In genomic region chr1:29921741-29922140, GRCh38 we compare ENCODE assay signal across 36 cellular contexts.
"Had no signal": no experiment of that assay in that cellular context is flagged by ENCODE, and none has a peak within 500 bp of the region (broad histone marks: within the 10 kb centered on the region; RNA-seq: fewer than 3 reads in every experiment).

No MANE protein-coding gene starts in this region.

- H3K27me3 ChIP-seq: ascending aorta, cardiac muscle cell had no signal

- H3K36me3 ChIP-seq: ascending aorta, cardiac muscle cell, WERI-Rb-1 had no signal

- FAIRE-seq: bronchial epithelial cell, TTC549 had no signal

- H3K9me3 Mint-ChIP-seq: activated CD4-positive, alpha-beta memory T cell treated with anti-CD3 and anti-CD28 coated beads, Interleukin-2, amount 10 ng/mL, durations not matched to agents 7 days and 5 days; activated CD4-positive, alpha-beta T cell treated with anti-CD3 and anti-CD28 coated beads, Interleukin-2, amount 10 ng/mL, durations not matched to agents 7 days and 5 days; activated naive CD4-positive, alpha-beta T cell treated with anti-CD3 and anti-CD28 coated beads, Interleukin-2, amount 10 ng/mL, durations not matched to agents 7 days and 5 days; activated naive CD4-positive, alpha-beta T cell treated with anti-CD3 and anti-CD28 coated beads, Interleukin-2, amount 50 U/mL, for 24 hours; activated naive CD8-positive, alpha-beta T cell treated with anti-CD3 and anti-CD28 coated beads, Interleukin-2, amount 10 ng/mL, durations not matched to agents 7 days and 5 days; activated naive CD8-positive, alpha-beta T cell treated with anti-CD3 and anti-CD28 coated beads, Interleukin-2, amount 50 U/mL, for 24 hours; activated T-cell treated with anti-CD3 and anti-CD28 coated beads, Interleukin-2, amount 50 U/mL, for 24 hours; activated T-helper 2 cell treated with anti-CD3 and anti-CD28 coated beads, Interferon-gamma antibody, Interleukin-2, Interleukin-4, amounts not matched to agents 10 μg/mL and 5 μg/mL and 100 μg/mL, durations not matched to agents 14 hours and 24 hours and 36 hours; brain; central memory CD8-positive, alpha-beta T cell; T-helper 1 cell treated with Interleukin-12 subunit alpha and Interleukin-12 subunit beta and Interleukin-4 antibody, amounts not matched to agents 30 μg/mL and 1 μg/mL, for 36 hours; T-helper 2 cell treated with Interferon-gamma antibody and Interleukin-4, amounts not matched to agents 5 μg/mL and 100 μg/mL, for 36 hours had no signal

- H3K36me3 Mint-ChIP-seq: activated CD8-positive, alpha-beta memory T cell treated with anti-CD3 and anti-CD28 coated beads, Interleukin-2, amount 10 ng/mL, durations not matched to agents 7 days and 5 days; activated naive CD4-positive, alpha-beta T cell treated with anti-CD3 and anti-CD28 coated beads, Interleukin-2, amount 10 ng/mL, durations not matched to agents 7 days and 5 days; activated naive CD4-positive, alpha-beta T cell treated with anti-CD3 and anti-CD28 coated beads, Interleukin-2, amount 50 U/mL, for 24 hours; activated naive CD8-positive, alpha-beta T cell; activated naive CD8-positive, alpha-beta T cell treated with anti-CD3 and anti-CD28 coated beads, Interleukin-2, amount 10 ng/mL, durations not matched to agents 7 days and 5 days; brain; WTC11 had no signal

- H3K27me3 Mint-ChIP-seq: activated CD4-positive, alpha-beta memory T cell treated with anti-CD3 and anti-CD28 coated beads, Interleukin-2, amount 10 ng/mL, durations not matched to agents 7 days and 5 days had no signal

- H3K27ac Mint-ChIP-seq: activated CD4-positive, alpha-beta memory T cell treated with anti-CD3 and anti-CD28 coated beads, Interleukin-2, amount 10 ng/mL, durations not matched to agents 7 days and 5 days; activated CD4-positive, alpha-beta T cell treated with anti-CD3 and anti-CD28 coated beads for 36 hours; activated CD4-positive, alpha-beta T cell treated with anti-CD3 and anti-CD28 coated beads, Interleukin-2, amount 10 ng/mL, durations not matched to agents 7 days and 5 days; activated CD8-positive, alpha-beta memory T cell treated with anti-CD3 and anti-CD28 coated beads, Interleukin-2, amount 10 ng/mL, durations not matched to agents 7 days and 5 days; activated CD8-positive, alpha-beta T cell treated with anti-CD3 and anti-CD28 coated beads, Interleukin-2, amount 10 ng/mL, durations not matched to agents 7 days and 5 days; activated naive CD4-positive, alpha-beta T cell treated with anti-CD3 and anti-CD28 coated beads, Interleukin-2, amount 10 ng/mL, durations not matched to agents 7 days and 5 days; activated naive CD4-positive, alpha-beta T cell treated with anti-CD3 and anti-CD28 coated beads, Interleukin-2, amount 50 U/mL, for 24 hours; activated naive CD8-positive, alpha-beta T cell; activated naive CD8-positive, alpha-beta T cell treated with anti-CD3 and anti-CD28 coated beads, Interleukin-2, amount 10 ng/mL, durations not matched to agents 7 days and 5 days; activated naive CD8-positive, alpha-beta T cell treated with anti-CD3 and anti-CD28 coated beads, Interleukin-2, amount 50 U/mL, for 24 hours; activated T-cell treated with anti-CD3 and anti-CD28 coated beads, Interleukin-2, amount 50 U/mL, for 24 hours; activated T-helper 2 cell treated with anti-CD3 and anti-CD28 coated beads, Interferon-gamma antibody, Interleukin-2, Interleukin-4, amounts not matched to agents 10 μg/mL and 5 μg/mL and 100 μg/mL, durations not matched to agents 14 hours and 24 hours and 36 hours; brain; T-helper 1 cell treated with Interleukin-12 subunit alpha and Interleukin-12 subunit beta and Interleukin-4 antibody, amounts not matched to agents 30 μg/mL and 1 μg/mL, for 36 hours; T-helper 2 cell treated with Interferon-gamma antibody and Interleukin-4, amounts not matched to agents 5 μg/mL and 100 μg/mL, for 36 hours; WTC11 had no signal

- H3K4me3 ChIP-seq: ascending aorta, cardiac muscle cell had no signal

- H3K4me1 ChIP-seq: ascending aorta had no signal

- DNase-seq: activated CD4-positive, alpha-beta memory T cell treated with anti-CD3 and anti-CD28 coated beads, Interleukin-2, amount 10 ng/mL, durations not matched to agents 7 days and 5 days; activated CD4-positive, alpha-beta T cell treated with anti-CD3 and anti-CD28 coated beads for 1 hour; activated CD4-positive, alpha-beta T cell treated with anti-CD3 and anti-CD28 coated beads for 36 hours; activated CD4-positive, alpha-beta T cell treated with anti-CD3 and anti-CD28 coated beads for 48 hours; activated CD4-positive, alpha-beta T cell treated with anti-CD3 and anti-CD28 coated beads, Interleukin-2, amount 10 ng/mL, durations not matched to agents 7 days and 5 days; activated CD4-positive, alpha-beta T cell treated with anti-CD3 and anti-CD28 coated beads, Interleukin-2, amount 50 U/mL, for 48 hours; activated CD4-positive, CD25-positive, alpha-beta regulatory T cell; activated CD8-positive, alpha-beta memory T cell treated with anti-CD3 and anti-CD28 coated beads for 24 hours; activated CD8-positive, alpha-beta memory T cell treated with anti-CD3 and anti-CD28 coated beads, Interleukin-2, amount 10 ng/mL, durations not matched to agents 7 days and 5 days; activated CD8-positive, alpha-beta memory T cell treated with anti-CD3 and anti-CD28 coated beads, Interleukin-2, amount 50 U/mL, for 48 hours; activated CD8-positive, alpha-beta T cell treated with anti-CD3 and anti-CD28 coated beads, Interleukin-2, amount 10 ng/mL, durations not matched to agents 7 days and 5 days; activated effector memory CD4-positive, alpha-beta T cell treated with Interleukin-2 at 50 U/mL for 16 hours; activated gamma-delta T cell; activated naive CD4-positive, alpha-beta T cell treated with anti-CD3 and anti-CD28 coated beads, Interleukin-2, amount 10 ng/mL, durations not matched to agents 7 days and 5 days; activated naive CD4-positive, alpha-beta T cell treated with Interleukin-2 at 50 U/mL for 16 hours; activated naive CD8-positive, alpha-beta T cell treated with anti-CD3 and anti-CD28 coated beads, Interleukin-2, amount 10 ng/mL, durations not matched to agents 7 days and 5 days; activated naive CD8-positive, alpha-beta T cell treated with anti-CD3 and anti-CD28 coated beads, Interleukin-2, amount 50 U/mL, for 24 hours; activated T-cell treated with anti-CD3 and anti-CD28 coated beads, Interleukin-2, amount 50 U/mL, for 24 hours; activated T-cell treated with anti-CD3 and anti-CD28 coated beads, Interleukin-2, amount 50 U/mL, for 48 hours; cerebellar nuclear complex; T-helper 1 cell; T-helper 2 cell; T-helper 9 cell; WERI-Rb-1 had no signal

- H3K4me3 Mint-ChIP-seq: activated CD4-positive, alpha-beta memory T cell treated with anti-CD3 and anti-CD28 coated beads, Interleukin-2, amount 10 ng/mL, durations not matched to agents 7 days and 5 days; activated CD4-positive, alpha-beta T cell treated with anti-CD3 and anti-CD28 coated beads for 36 hours; activated CD4-positive, alpha-beta T cell treated with anti-CD3 and anti-CD28 coated beads, Interleukin-2, amount 10 ng/mL, durations not matched to agents 7 days and 5 days; activated CD8-positive, alpha-beta memory T cell treated with anti-CD3 and anti-CD28 coated beads, Interleukin-2, amount 10 ng/mL, durations not matched to agents 7 days and 5 days; activated CD8-positive, alpha-beta T cell treated with anti-CD3 and anti-CD28 coated beads, Interleukin-2, amount 10 ng/mL, durations not matched to agents 7 days and 5 days; activated naive CD4-positive, alpha-beta T cell treated with anti-CD3 and anti-CD28 coated beads, Interleukin-2, amount 10 ng/mL, durations not matched to agents 7 days and 5 days; activated naive CD4-positive, alpha-beta T cell treated with anti-CD3 and anti-CD28 coated beads, Interleukin-2, amount 50 U/mL, for 24 hours; activated naive CD8-positive, alpha-beta T cell; activated naive CD8-positive, alpha-beta T cell treated with anti-CD3 and anti-CD28 coated beads, Interleukin-2, amount 10 ng/mL, durations not matched to agents 7 days and 5 days; activated naive CD8-positive, alpha-beta T cell treated with anti-CD3 and anti-CD28 coated beads, Interleukin-2, amount 50 U/mL, for 24 hours; activated T-cell treated with anti-CD3 and anti-CD28 coated beads, Interleukin-2, amount 50 U/mL, for 24 hours; brain; central memory CD8-positive, alpha-beta T cell; T-helper 1 cell treated with Interleukin-12 subunit alpha and Interleukin-12 subunit beta and Interleukin-4 antibody, amounts not matched to agents 30 μg/mL and 1 μg/mL, for 36 hours; T-helper 2 cell treated with Interferon-gamma antibody and Interleukin-4, amounts not matched to agents 5 μg/mL and 100 μg/mL, for 36 hours; WTC11 had no signal

- H3K9me3 ChIP-seq: ascending aorta had no signal

- H3K4me1 Mint-ChIP-seq: activated CD4-positive, alpha-beta memory T cell treated with anti-CD3 and anti-CD28 coated beads, Interleukin-2, amount 10 ng/mL, durations not matched to agents 7 days and 5 days; activated CD4-positive, alpha-beta T cell treated with anti-CD3 and anti-CD28 coated beads for 36 hours; activated CD4-positive, alpha-beta T cell treated with anti-CD3 and anti-CD28 coated beads, Interleukin-2, amount 10 ng/mL, durations not matched to agents 7 days and 5 days; activated CD8-positive, alpha-beta memory T cell treated with anti-CD3 and anti-CD28 coated beads, Interleukin-2, amount 10 ng/mL, durations not matched to agents 7 days and 5 days; activated naive CD4-positive, alpha-beta T cell treated with anti-CD3 and anti-CD28 coated beads, Interleukin-2, amount 10 ng/mL, durations not matched to agents 7 days and 5 days; activated naive CD4-positive, alpha-beta T cell treated with anti-CD3 and anti-CD28 coated beads, Interleukin-2, amount 50 U/mL, for 24 hours; activated naive CD8-positive, alpha-beta T cell treated with anti-CD3 and anti-CD28 coated beads, Interleukin-2, amount 10 ng/mL, durations not matched to agents 7 days and 5 days; activated naive CD8-positive, alpha-beta T cell treated with anti-CD3 and anti-CD28 coated beads, Interleukin-2, amount 50 U/mL, for 24 hours; central memory CD8-positive, alpha-beta T cell had no signal

- H3K27ac ChIP-seq: ascending aorta, cardiac muscle cell, WERI-Rb-1 had no signal
